ENCODE assay signal across 17 cellular contexts in genomic region chr2:40534528-40534927, GRCh38.
DNase-seq lines count a peak whose midpoint lies in the region; ATAC-seq and TF ChIP-seq lines count a peak whose summit lies in the region.
"Had no signal": no experiment of that assay in that cellular context is flagged by ENCODE, and none has a peak within 500 bp of the region (broad histone marks: within the 10 kb centered on the region; RNA-seq: fewer than 3 reads in every experiment).

No MANE protein-coding gene starts in this region.

- no peak overlapping the region for H3K27ac ChIP-seq in endodermal cell (ENCODE audit: low read depth, low read length)
- H3K27ac ChIP-seq in smooth muscle cell (ENCODE audit: low read depth) = no peak overlapping the region
- H3K27ac ChIP-seq: A549, C4-2B had no signal

- H3K4me3 ChIP-seq in endodermal cell (ENCODE audit: low read length) (peak overlapping the region; percentile 16), smooth muscle cell (no peak overlapping the region)
- H3K4me3 ChIP-seq: A549 had no signal

- no peak for TF ChIP-seq CTCF in endodermal cell (conservative IDR thresholded peaks at IDR 0.05)
- no peak for TF ChIP-seq CTCF in smooth muscle cell (IDR thresholded peaks at IDR 0.05; ENCODE audit: borderline replicate concordance, insufficient read depth, poor library complexity, severe bottlenecking)

- no peaks in the 10 kb centered on the region for H3K9me3 ChIP-seq in endodermal cell (ENCODE audit: control insufficient read depth, low read length)
- no peaks in the 10 kb centered on the region for H3K9me3 ChIP-seq in smooth muscle cell (replicated peaks; ENCODE audit: low read depth)
- H3K9me3 ChIP-seq: A549, SK-N-SH had no signal

- no peak overlapping the region for H3K4me3 Mint-ChIP-seq in activated T-cell treated with anti-CD3 and anti-CD28 coated beads, Interleukin-2, amount 50 U/mL, for 72 hours
- H3K4me3 Mint-ChIP-seq in endodermal cell = no peak overlapping the region

- H3K27me3 Mint-ChIP-seq in activated T-cell treated with anti-CD3 and anti-CD28 coated beads, Interleukin-2, amount 50 U/mL, for 72 hours (ENCODE audit: low read depth) = no peaks in the 10 kb centered on the region
- H3K27me3 Mint-ChIP-seq in endodermal cell (ENCODE audit: insufficient read depth) = no peaks in the 10 kb centered on the region

- no peak overlapping the region for H3K4me2 ChIP-seq in smooth muscle cell
- H3K4me2 ChIP-seq: A549, SK-N-SH had no signal

- H2AFZ ChIP-seq in smooth muscle cell (ENCODE audit: low read depth) = peak overlapping the region; percentile 44

- H3K9me3 Mint-ChIP-seq in activated T-cell treated with anti-CD3 and anti-CD28 coated beads, Interleukin-2, amount 50 U/mL, for 72 hours = no peaks in the 10 kb centered on the region
- no peaks in the 10 kb centered on the region for H3K9me3 Mint-ChIP-seq in endodermal cell

- H3K27ac Mint-ChIP-seq in activated T-cell treated with anti-CD3 and anti-CD28 coated beads, Interleukin-2, amount 50 U/mL, for 72 hours = no peak overlapping the region
- H3K27ac Mint-ChIP-seq in endodermal cell = peak overlapping the region; percentile 71

- H3K4me1 Mint-ChIP-seq in activated T-cell treated with anti-CD3 and anti-CD28 coated beads, Interleukin-2, amount 50 U/mL, for 72 hours (ENCODE audit: low read depth) = no peaks in the 10 kb centered on the region
- H3K4me1 Mint-ChIP-seq in endodermal cell = peaks cover 21% of the 10 kb centered on the region

- 75 to 76% methylated on average over 3 of the region's 3 CpGs for WGBS in endodermal cell (ENCODE audit: insufficient coverage in 1 of 2, insufficient read length in 1 of 2), 2 experiments
- 10% methylated on average over 3 of the region's 3 CpGs for WGBS in smooth muscle cell (ENCODE audit: low lambda C conversion rate)

- H3K79me2 ChIP-seq in smooth muscle cell (ENCODE audit: low read depth) = no peaks in the 10 kb centered on the region

- peaks cover 3% of the 10 kb centered on the region for H3F3A ChIP-seq in smooth muscle cell (ENCODE audit: low read depth)

- H3K36me3 ChIP-seq in endodermal cell (ENCODE audit: control insufficient read depth, insufficient read depth, low read length) (no peaks in the 10 kb centered on the region), smooth muscle cell (ENCODE audit: low read depth) (no peaks in the 10 kb centered on the region)

- no peak for DNase-seq in activated T-cell treated with anti-CD3 and anti-CD28 coated beads, Interleukin-2, amount 50 U/mL, for 72 hours
- no peak for DNase-seq in activated T-cell treated with anti-CD3 and anti-CD28 coated beads, Interleukin-2, amount 50 U/mL, for 1 hour
- DNase-seq in NOMO-1 treated with DMSO at 0.1 percent for 48 hours (lab: John Stamatoyannopoulos, UW; ENCODE audit: unreplicated experiment) (peak; percentile 70), endodermal cell (no peak), smooth muscle cell (lab: John Stamatoyannopoulos, UW; ENCODE audit: unreplicated experiment) (no peak), NCI-H526 treated with DMSO at 0.1 percent for 48 hours (lab: John Stamatoyannopoulos, UW) (no peak)
- no peak for DNase-seq in activated CD4-positive, alpha-beta T cell treated with anti-CD3 and anti-CD28 coated beads for 48 hours
- DNase-seq: KBM-7, NCI-H1105 treated with DMSO at 0.1 percent for 48 hours, NCI-H187, NCI-H345, NCI-H69, Right ventricle myocardium superior, SK-N-SH had no signal

- peak; percentile 29 to 38 for ATAC-seq in activated T-cell treated with anti-CD3 and anti-CD28 coated beads, Interleukin-2, amount 50 U/mL, for 72 hours (replicated peaks in 1 of 2)
- ATAC-seq in HG02571 (IDR thresholded peaks at IDR 0.05; ENCODE audit: unreplicated experiment) = no peak
- ATAC-seq: A549 had no signal

- no peaks in the 10 kb centered on the region for H3K27me3 ChIP-seq in endodermal cell (ENCODE audit: control insufficient read depth, insufficient read depth, low read length, poor library complexity, severe bottlenecking)
- H3K27me3 ChIP-seq in smooth muscle cell (ENCODE audit: low read depth) = peaks cover 8% of the 10 kb centered on the region

- H3K9ac ChIP-seq in endodermal cell (ENCODE audit: extremely low read depth, low read length, poor library complexity, severe bottlenecking) (no peak overlapping the region), smooth muscle cell (ENCODE audit: low read depth) (no peak overlapping the region)
- H3K9ac ChIP-seq: SK-N-SH had no signal

- no peaks in the 10 kb centered on the region for H3K36me3 Mint-ChIP-seq in activated T-cell treated with anti-CD3 and anti-CD28 coated beads, Interleukin-2, amount 50 U/mL, for 72 hours (ENCODE audit: insufficient read depth in 2 of 2)
- no peaks in the 10 kb centered on the region for H3K36me3 Mint-ChIP-seq in endodermal cell (ENCODE audit: low read depth)

- H3K4me1 ChIP-seq in endodermal cell (ENCODE audit: control insufficient read depth, insufficient read depth, low read length) (peaks cover 8% of the 10 kb centered on the region), smooth muscle cell (ENCODE audit: low read depth) (no peaks in the 10 kb centered on the region)
- H3K4me1 ChIP-seq: A549 had no signal

- H4K20me1 ChIP-seq in smooth muscle cell (ENCODE audit: low read depth) = no peaks in the 10 kb centered on the region
